In the genomic region with DNA sequence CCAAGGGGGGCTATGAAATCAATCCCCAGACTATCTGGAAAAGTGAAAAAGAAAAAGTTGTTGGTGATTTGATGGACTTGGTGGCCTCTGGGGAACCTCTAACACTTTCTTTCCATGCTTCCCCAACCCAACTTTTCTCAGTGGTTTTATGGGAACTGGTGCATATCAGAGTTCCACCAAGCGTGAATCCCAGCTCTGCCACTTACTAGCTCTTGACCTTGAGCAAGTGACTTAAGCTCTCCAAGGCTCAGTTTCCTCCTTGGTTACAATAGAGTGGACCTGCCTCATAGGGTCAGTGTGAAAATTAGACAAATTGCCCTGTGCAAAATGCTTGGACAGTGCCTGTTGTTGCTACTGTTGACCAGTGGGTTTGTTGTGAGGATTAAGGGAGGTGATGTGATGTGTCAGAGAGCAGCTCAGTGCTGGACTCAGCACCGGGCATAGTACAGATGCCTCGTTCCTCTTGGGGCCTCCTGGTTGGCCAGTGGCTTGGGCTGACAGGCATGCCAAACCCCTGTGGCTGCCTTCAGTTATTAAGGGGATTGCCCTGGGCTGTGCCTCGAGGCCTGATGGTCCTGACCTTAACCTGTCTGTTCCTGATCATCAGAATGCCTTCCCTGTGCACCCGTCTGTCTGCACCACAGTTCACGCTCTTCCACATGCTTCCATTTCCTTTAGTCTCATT, we compare ENCODE assay signal across 10 cellular contexts. TPM values are rescaled to one million over a fixed set of nuclear protein-coding genes. Genes with fewer than 3 reads are reported as not detected.
DNase-seq lines count a peak whose midpoint lies in the region; ATAC-seq lines count a peak whose summit lies in the region.
"Had no signal": no experiment of that assay in that cellular context is flagged by ENCODE, and none has a peak within 500 bp of the region (broad histone marks: within the 10 kb centered on the region; RNA-seq: fewer than 3 reads in every experiment).

No MANE protein-coding gene starts in this region.

- no peaks in the 10 kb centered on the region for H3K36me3 ChIP-seq in SJSA1

- H3K9me3 Mint-ChIP-seq in activated CD4-positive, alpha-beta memory T cell treated with anti-CD3 and anti-CD28 coated beads for 36 hours: peaks cover 4% of the 10 kb centered on the region
- no peaks in the 10 kb centered on the region for H3K9me3 Mint-ChIP-seq in activated CD4-positive, alpha-beta memory T cell treated with anti-CD3 and anti-CD28 coated beads, Interleukin-2, amount 10 ng/mL, durations not matched to agents 7 days and 5 days

- ATAC-seq in GM21825 (IDR thresholded peaks at IDR 0.05; ENCODE audit: unreplicated experiment) (peak; percentile 40), HG03520 (IDR thresholded peaks at IDR 0.05; ENCODE audit: unreplicated experiment) (no peak)
- ATAC-seq: WTC11 had no signal

- H3K4me3 Mint-ChIP-seq in activated CD4-positive, alpha-beta memory T cell treated with anti-CD3 and anti-CD28 coated beads for 36 hours: no peak overlapping the region
- H3K4me3 Mint-ChIP-seq in activated CD4-positive, alpha-beta memory T cell treated with anti-CD3 and anti-CD28 coated beads, Interleukin-2, amount 10 ng/mL, durations not matched to agents 7 days and 5 days: no peak overlapping the region
- H3K4me3 Mint-ChIP-seq: WTC11 had no signal

- no peaks in the 10 kb centered on the region for H3K36me3 Mint-ChIP-seq in activated CD4-positive, alpha-beta memory T cell treated with anti-CD3 and anti-CD28 coated beads for 36 hours
- H3K36me3 Mint-ChIP-seq in activated CD4-positive, alpha-beta memory T cell treated with anti-CD3 and anti-CD28 coated beads, Interleukin-2, amount 10 ng/mL, durations not matched to agents 7 days and 5 days (ENCODE audit: low read depth): no peaks in the 10 kb centered on the region

- H3K27ac Mint-ChIP-seq in activated CD4-positive, alpha-beta memory T cell treated with anti-CD3 and anti-CD28 coated beads for 36 hours: peak overlapping the region; percentile 39
- H3K27ac Mint-ChIP-seq in activated CD4-positive, alpha-beta memory T cell treated with anti-CD3 and anti-CD28 coated beads, Interleukin-2, amount 10 ng/mL, durations not matched to agents 7 days and 5 days: no peak overlapping the region
- H3K27ac Mint-ChIP-seq: WTC11 had no signal

- peaks cover 62% of the 10 kb centered on the region for H3K4me1 ChIP-seq in SJSA1 (replicated peaks)

- H3K4me3 ChIP-seq in SJSA1: no peak overlapping the region

- intact Hi-C loops in activated CD4-positive, alpha-beta memory T cell treated with anti-CD3 and anti-CD28 coated beads for 36 hours (cut with micrococcal nuclease): loop anchor here (1.0 to 2.0 kb wide), 3 partner anchors 18 to 64 kb away; no protein-coding TSS in a partner anchor

- no peaks in the 10 kb centered on the region for H3K27me3 ChIP-seq in SJSA1 (replicated peaks)

- POLR2A ChIA-PET in activated CD4-positive, alpha-beta memory T cell treated with anti-CD3 and anti-CD28 coated beads for 36 hours (lab: Charles Lee): no interaction called here
- POLR2A ChIA-PET in activated CD4-positive, alpha-beta memory T cell treated with anti-CD3 and anti-CD28 coated beads, Interleukin-2, amount 10 ng/mL, durations not matched to agents 7 days and 5 days (lab: Charles Lee): no interaction called here

- peaks cover 8% of the 10 kb centered on the region for H3K27me3 Mint-ChIP-seq in activated CD4-positive, alpha-beta memory T cell treated with anti-CD3 and anti-CD28 coated beads for 36 hours
- H3K27me3 Mint-ChIP-seq in activated CD4-positive, alpha-beta memory T cell treated with anti-CD3 and anti-CD28 coated beads, Interleukin-2, amount 10 ng/mL, durations not matched to agents 7 days and 5 days: peaks cover 16% of the 10 kb centered on the region

- 0 out of 2 replicates have a peak overlapping the region, but pooled peaks have one; percentile 25 for H3K27ac ChIP-seq in SJSA1

- CTCF ChIA-PET in activated CD4-positive, alpha-beta memory T cell treated with anti-CD3 and anti-CD28 coated beads for 36 hours (lab: Charles Lee): interaction anchor here (1.0 to 1.7 kb wide), 4 partner anchors 144 to 148 kb away, joined by 3 to 9 read pairs (median 6); no protein-coding TSS in a partner anchor
- CTCF ChIA-PET in activated CD4-positive, alpha-beta memory T cell treated with anti-CD3 and anti-CD28 coated beads, Interleukin-2, amount 10 ng/mL, durations not matched to agents 7 days and 5 days (lab: Charles Lee): interaction anchor here (1.0 kb wide), 2 partner anchors 9 to 174 kb away, joined by 3 read pairs; no protein-coding TSS in a partner anchor

- peaks cover 16% of the 10 kb centered on the region for H3K4me1 Mint-ChIP-seq in activated CD4-positive, alpha-beta memory T cell treated with anti-CD3 and anti-CD28 coated beads for 36 hours (ENCODE audit: low read depth)
- peaks cover 10% of the 10 kb centered on the region for H3K4me1 Mint-ChIP-seq in activated CD4-positive, alpha-beta memory T cell treated with anti-CD3 and anti-CD28 coated beads, Interleukin-2, amount 10 ng/mL, durations not matched to agents 7 days and 5 days

- DNase-seq in activated CD4-positive, alpha-beta memory T cell treated with anti-CD3 and anti-CD28 coated beads for 36 hours: no peak
- DNase-seq in activated CD4-positive, alpha-beta memory T cell treated with anti-CD3 and anti-CD28 coated beads, Interleukin-2, amount 10 ng/mL, durations not matched to agents 7 days and 5 days: no peak
- DNase-seq in SJSA1 (ENCODE audit: low read depth in 1 of 2, low spot score in 2 of 2) (no peak), GM19238 (ENCODE audit: insufficient read length, low spot score) (no peak)
- peak; percentile 14 for DNase-seq in stimulated activated CD8-positive, alpha-beta memory T cell treated with anti-CD3 and anti-CD28 coated beads, Interleukin-4, amount 100 ng/mL, for 48 hours
- no peak for DNase-seq in effector CD4-positive, alpha-beta T cell

- H3K9me3 ChIP-seq in SJSA1 (replicated peaks): no peaks in the 10 kb centered on the region

RNA-seq across cellular contexts. Expression of a gene that starts 49.3 kb away (rescaled TPM):
- under 1 TPM; 0.12 to 0.14 TPM for total RNA-seq in activated CD4-positive, alpha-beta memory T cell treated with anti-CD3 and anti-CD28 coated beads for 36 hours
- under 1 TPM; 0.30 to 0.33 TPM for total RNA-seq in activated CD4-positive, alpha-beta memory T cell treated with anti-CD3 and anti-CD28 coated beads, Interleukin-2, amount 10 ng/mL, durations not matched to agents 7 days and 5 days
- total RNA-seq in SJSA1 (2014; rRNA removed; shearing (Covaris generic)): 0.22 and 0.50 TPM in 2 replicates
- total RNA-seq: pulmonary artery endothelial cell had no signal
